1 cellular context compared by ENCODE assay signal in genomic region chr7:27046854-27047549, GRCh38.
TF ChIP-seq lines count a peak whose summit lies in the region.

No MANE protein-coding gene starts in this region.

TF ChIP-seq in SK-N-SH treated with all-trans-retinoic acid at 6 μM for 48 hours, 23 proteins besides CTCF, POLR2A, EP300 and RAD21 (continued from another document):
- TF ChIP-seq CSRNP3 (CRISPR knock-in tag; IDR thresholded peaks at IDR 0.05), result no peak
